Comparison of ENCODE assay signal across 25 cellular contexts in genomic region chr2:191627518-191627917, GRCh38. TPM values are rescaled to one million over a fixed set of nuclear protein-coding genes. Genes with fewer than 3 reads are reported as not detected.
DNase-seq lines count a peak whose midpoint lies in the region; ATAC-seq and TF ChIP-seq lines count a peak whose summit lies in the region.
"Had no signal": no experiment of that assay in that cellular context is flagged by ENCODE, and none has a peak within 500 bp of the region (broad histone marks: within the 10 kb centered on the region; RNA-seq: fewer than 3 reads in every experiment).

No MANE protein-coding gene starts in this region.

- no peak overlapping the region for H2BK5ac ChIP-seq in IMR-90 (ENCODE audit: low read depth, low read length, poor library complexity, severe bottlenecking)

- peak overlapping the region in 2 of 4 donors; percentile 55 for H3K4me3 Mint-ChIP-seq in CD4-positive, CD25-positive, alpha-beta regulatory T cell
- H3K4me3 Mint-ChIP-seq: CD14-positive monocyte, HFFc6 had no signal

- H3K36me3 Mint-ChIP-seq in CD4-positive, CD25-positive, alpha-beta regulatory T cell: no peaks in the 10 kb centered on the region
- H3K36me3 Mint-ChIP-seq: CD4-positive, alpha-beta memory T cell had no signal

- H3K56ac ChIP-seq in IMR-90 (ENCODE audit: extremely low read depth, insufficient read depth, low read length): no peak overlapping the region

- H3K36me3 ChIP-seq in CD4-positive, CD25-positive, alpha-beta regulatory T cell (ENCODE audit: control insufficient read depth, insufficient read depth, low read length): no peaks in the 10 kb centered on the region
- H3K36me3 ChIP-seq in IMR-90 (ENCODE audit: control insufficient read depth, insufficient read depth, low read length): no peaks in the 10 kb centered on the region
- H3K36me3 ChIP-seq in SJSA1: no peaks in the 10 kb centered on the region
- H3K36me3 ChIP-seq in neutrophil: no peaks in the 10 kb centered on the region
- H3K36me3 ChIP-seq in thyroid gland: no peaks in the 10 kb centered on the region
- H3K36me3 ChIP-seq: BE2C; BLaER1 treated with 17β-estradiol and CSF1 and Interleukin-3, amounts not matched to agents 10 nM and 100 nM had no signal

- no peak overlapping the region for H3K9ac ChIP-seq in IMR-90 (ENCODE audit: low read depth, low read length)
- H3K9ac ChIP-seq: BLaER1 treated with 17β-estradiol and CSF1 and Interleukin-3, amounts not matched to agents 10 nM and 100 nM; GM23248 had no signal

- TF ChIP-seq POLR2A in IMR-90 (IDR thresholded peaks at IDR 0.05; ENCODE audit: low read depth, low read length): no peak
- TF ChIP-seq POLR2A in thyroid gland (IDR thresholded peaks at IDR 0.05): no peak

- peaks cover 0 to 4% (median 0%) of the 10 kb centered on the region in 7 donors for H3K9me3 Mint-ChIP-seq in CD4-positive, CD25-positive, alpha-beta regulatory T cell
- H3K9me3 Mint-ChIP-seq: HFFc6 had no signal

- CTCF ChIA-PET in IMR-90 (lab: Yijun Ruan, JAX) (interaction anchor here (0.6 to 0.8 kb wide), 2 partner anchors 36 to 126 kb away, joined by 3 to 9 read pairs; no protein-coding TSS in a partner anchor), HEK293T (lab: Yijun Ruan, JAX) (interaction anchor here (1.2 kb wide), 1 partner anchor 16 kb away, joined by 3 read pairs; no protein-coding TSS in a partner anchor)

- peak overlapping the region; percentile 82; the same call in 1 of the 2 replicates for H3K4ac ChIP-seq in IMR-90 (ENCODE audit: low read depth, low read length)

- no peak overlapping the region for H2AK9ac ChIP-seq in IMR-90 (replicated peaks; ENCODE audit: low read depth, low read length, poor library complexity)

- peak overlapping the region; percentile 99; the same call in 2 of the 3 replicates for H2BK15ac ChIP-seq in IMR-90 (ENCODE audit: low read depth, low read length)

- no peaks in the 10 kb centered on the region for H3K27me3 ChIP-seq in CD4-positive, CD25-positive, alpha-beta regulatory T cell (ENCODE audit: control insufficient read depth, insufficient read depth, low read length)
- H3K27me3 ChIP-seq in IMR-90 (ENCODE audit: control insufficient read depth, insufficient read depth, low read length): no peaks in the 10 kb centered on the region
- no peaks in the 10 kb centered on the region for H3K27me3 ChIP-seq in SJSA1 (replicated peaks)
- H3K27me3 ChIP-seq in neutrophil: no peaks in the 10 kb centered on the region
- no peaks in the 10 kb centered on the region for H3K27me3 ChIP-seq in thyroid gland
- H3K27me3 ChIP-seq: BE2C; BLaER1 treated with 17β-estradiol and CSF1 and Interleukin-3, amounts not matched to agents 10 nM and 100 nM had no signal

- no CpG with 5 or more reads among the region's 1 CpG for WGBS in IMR-90 (ENCODE audit: extremely low coverage in 2 of 2, insufficient read length in 1 of 2), 2 experiments
- 65 to 72% methylated on average over 1 of the region's 1 CpG for WGBS in thyroid gland, 2 donors

- no peaks in the 10 kb centered on the region for H3K27me3 Mint-ChIP-seq in CD4-positive, CD25-positive, alpha-beta regulatory T cell
- H3K27me3 Mint-ChIP-seq: CD4-positive, alpha-beta memory T cell had no signal

- POLR2A ChIA-PET in IMR-90 (lab: Charles Lee; ENCODE audit: unreplicated experiment): interaction anchor here (1.5 kb wide), 1 partner anchor 51 kb away, joined by 5 read pairs; no protein-coding TSS in a partner anchor
- POLR2A ChIA-PET in HEK293T (lab: Yijun Ruan, JAX): interaction anchor here (1.3 kb wide), 1 partner anchor 9 kb away, joined by 3 read pairs; no protein-coding TSS in a partner anchor

- no peak overlapping the region for H4K5ac ChIP-seq in IMR-90 (ENCODE audit: low read depth, low read length)

- H2BK20ac ChIP-seq in IMR-90 (ENCODE audit: low read depth, low read length): peak overlapping the region; percentile 98

- H3K14ac ChIP-seq in IMR-90 (replicated peaks; ENCODE audit: low read depth, low read length): no peak overlapping the region

- BruUV-seq in IMR-90 (replicated peaks; lab: Mats Ljungman, UMichigan): no TSS peak

- intact Hi-C loops in IMR-90 (cut with micrococcal nuclease): no loop called here
- intact Hi-C loops in thyroid gland (cut with DNase I): no loop called here

- H3K9me3 ChIP-seq in CD4-positive, CD25-positive, alpha-beta regulatory T cell (ENCODE audit: control insufficient read depth in 2 of 2, low read length in 2 of 2): no peaks in the 10 kb centered on the region
- H3K9me3 ChIP-seq in IMR-90 (ENCODE audit: control insufficient read depth, insufficient read depth, low read length): no peaks in the 10 kb centered on the region
- H3K9me3 ChIP-seq in SJSA1 (replicated peaks): no peaks in the 10 kb centered on the region
- H3K9me3 ChIP-seq in neutrophil: no peaks in the 10 kb centered on the region
- no peaks in the 10 kb centered on the region for H3K9me3 ChIP-seq in thyroid gland
- H3K9me3 ChIP-seq: A549; BE2C; BLaER1 treated with 17β-estradiol and CSF1 and Interleukin-3, amounts not matched to agents 10 nM and 100 nM had no signal

- no peak overlapping the region for H2AFZ ChIP-seq in IMR-90 (replicated peaks; ENCODE audit: low read length, poor library complexity)
- H2AFZ ChIP-seq: GM23248 had no signal

- H3K4me1 Mint-ChIP-seq in CD4-positive, CD25-positive, alpha-beta regulatory T cell: peaks cover 43 to 91% (median 75%) of the 10 kb centered on the region in 4 donors

- no peak for DNase-seq in CD4-positive, CD25-positive, alpha-beta regulatory T cell
- DNase-seq in IMR-90 (no peak), SJSA1 (ENCODE audit: low read depth in 1 of 2, low spot score in 2 of 2) (no peak), NCI-H1930 (lab: John Stamatoyannopoulos, UW) (no peak), HEK293T (ENCODE audit: extremely low spot score) (no peak), thyroid gland (no peak), NCI-H345 treated with DMSO at 0.1 percent for 48 hours (lab: John Stamatoyannopoulos, UW; ENCODE audit: unreplicated experiment) (no peak)
- DNase-seq: 8988T; ACHN; AML-193; BE2C; Calu3; CD4-positive, alpha-beta memory T cell; COR-L47; DMS79; EL; GDM1; GM23248; H7; HCEC 1CT; HFFc6 had no signal

- H3K79me1 ChIP-seq in IMR-90 (ENCODE audit: low read depth in 1 of 2, low read length in 2 of 2): peaks cover 4 to 9% of the 10 kb centered on the region in 2 experiments; a peak in 1 of 4 replicates

- peaks cover 66% of the 10 kb centered on the region for H3K4me1 ChIP-seq in CD4-positive, CD25-positive, alpha-beta regulatory T cell (ENCODE audit: control insufficient read depth, insufficient read depth, low read length, poor library complexity, severe bottlenecking)
- H3K4me1 ChIP-seq in IMR-90 (ENCODE audit: control insufficient read depth, insufficient read depth, low read length) (peaks cover 21% of the 10 kb centered on the region), SJSA1 (replicated peaks) (peaks cover 61% of the 10 kb centered on the region), neutrophil (ENCODE audit: control insufficient read depth in 1 of 2, insufficient read depth in 1 of 2, low read depth in 1 of 2, low read length in 1 of 2) (peaks cover 30 to 37% of the 10 kb centered on the region in 2 experiments), thyroid gland (no peaks in the 10 kb centered on the region)

- in situ Hi-C loops in IMR-90 (cut with MboI; ENCODE audit: low sequenced_read_pairs): no loop called here

- H3K23ac ChIP-seq in IMR-90 (ENCODE audit: low read depth, low read length): no peak overlapping the region

- H3K9me1 ChIP-seq in IMR-90 (ENCODE audit: insufficient read depth, low read length): peaks cover 15% of the 10 kb centered on the region

- peak overlapping the region; percentile 97 for H2BK120ac ChIP-seq in IMR-90 (ENCODE audit: low read depth, low read length)

- dilution Hi-C loops in IMR-90 (cut with HindIII; ENCODE audit: low sequenced_read_pairs, unreplicated experiment): no loop called here

- H2AK5ac ChIP-seq in IMR-90 (ENCODE audit: low read depth, low read length): no peak overlapping the region

- no peaks in the 10 kb centered on the region for H4K20me1 ChIP-seq in IMR-90 (ENCODE audit: insufficient read depth, low read length)
- H4K20me1 ChIP-seq: BLaER1 treated with 17β-estradiol and CSF1 and Interleukin-3, amounts not matched to agents 10 nM and 100 nM had no signal

- H3K18ac ChIP-seq in IMR-90 (ENCODE audit: low read depth, low read length): no peak overlapping the region

- peak overlapping the region; percentile 79 to 96 (median 90) for H3K27ac Mint-ChIP-seq in CD4-positive, CD25-positive, alpha-beta regulatory T cell

- TF ChIP-seq CTCF in IMR-90 (conservative IDR thresholded peaks at IDR 0.05; ENCODE audit: low read depth, low read length) (no peak), neutrophil (IDR thresholded peaks at IDR 0.05) (no peak), thyroid gland (IDR thresholded peaks at IDR 0.05) (no peak)

- H3K27ac ChIP-seq in CD4-positive, CD25-positive, alpha-beta regulatory T cell (ENCODE audit: insufficient read depth, low read length, poor library complexity, severe bottlenecking): no peak overlapping the region
- H3K27ac ChIP-seq in IMR-90 (ENCODE audit: insufficient read depth, low read length) (no peak overlapping the region), SJSA1 (0 out of 2 replicates have a peak overlapping the region, but pooled peaks have one; percentile 82), neutrophil (peak overlapping the region; percentile 92), thyroid gland (no peak overlapping the region)
- H3K27ac ChIP-seq: BLaER1 treated with 17β-estradiol and CSF1 and Interleukin-3, amounts not matched to agents 10 nM and 100 nM had no signal

- ATAC-seq in CD4-positive, CD25-positive, alpha-beta regulatory T cell (ENCODE audit: low read depth in 2 of 2): no peak
- ATAC-seq in IMR-90 (ENCODE audit: low read depth): no peak

- H4K91ac ChIP-seq in IMR-90 (ENCODE audit: insufficient read depth, low read depth, low read length): peak overlapping the region; percentile 96

- no peak for TF ChIP-seq RAD21 in IMR-90 (IDR thresholded peaks at IDR 0.05; ENCODE audit: low read length)

- H3K4me3 ChIP-seq in CD4-positive, CD25-positive, alpha-beta regulatory T cell (ENCODE audit: low read depth, low read length): no peak overlapping the region
- H3K4me3 ChIP-seq in IMR-90 (ENCODE audit: insufficient read depth, low read depth, low read length) (no peak overlapping the region), SJSA1 (no peak overlapping the region), neutrophil (ENCODE audit: low read depth in 1 of 2, low read length in 1 of 2) (no peak overlapping the region), thyroid gland (replicated peaks in 1 of 3) (no peak overlapping the region)
- H3K4me3 ChIP-seq: A549; BLaER1 treated with 17β-estradiol and CSF1 and Interleukin-3, amounts not matched to agents 10 nM and 100 nM; GM23248 had no signal

- no peak overlapping the region for H3K4me2 ChIP-seq in IMR-90 (ENCODE audit: low read depth, low read length)

- H4K8ac ChIP-seq in IMR-90 (ENCODE audit: low read depth in 2 of 2, low read length in 2 of 2): no peak overlapping the region

RNA-seq across cellular contexts. Expression of gene NABP1, which starts 50.4 kb away (rescaled TPM):
- 170 TPM for total RNA-seq in CD4-positive, CD25-positive, alpha-beta regulatory T cell
- polyA plus RNA-seq in CD4-positive, CD25-positive, alpha-beta regulatory T cell: 10 to 100 TPM; 23.2 to 28.7 (median 26.4) TPM
- total RNA-seq in IMR-90 (2012; rRNA removed): 57.7 and 141 TPM in 2 replicates
- polyA plus RNA-seq in IMR-90 (2012; rRNA removed): 46.3 and 73.3 TPM in 2 replicates
- polyA plus RNA-seq in IMR-90 (2012; cell fraction: cytosol; rRNA removed): 8.2 and 11.9 TPM in 2 replicates
- 124 and 666 TPM in 2 replicates for polyA plus RNA-seq in IMR-90 (2012; cell fraction: nucleus; rRNA removed; ENCODE audit: low replicate concordance)
- 43.9 and 73.8 TPM in 2 replicates for total RNA-seq in SJSA1 (2014; rRNA removed; shearing (Covaris generic))
- total RNA-seq in thyroid gland: 10 to 100 TPM in 1 of 4 donors, 1 to 10 TPM in 3; 5.7 to 28.6 (median 7.9) TPM

Comparison
In these comparisons a context has a peak if more than half of its experiments do, and no peak if none do; other contexts are left out.
1. H3K27ac ChIP-seq: peak in SJSA1 (single experiment) and neutrophil (single experiment); none in CD4-positive, CD25-positive, alpha-beta regulatory T cell (single experiment), IMR-90 (single experiment) and thyroid gland (0 of 3).